ENCODE assay signal across 8 cellular contexts in the genomic region with DNA sequence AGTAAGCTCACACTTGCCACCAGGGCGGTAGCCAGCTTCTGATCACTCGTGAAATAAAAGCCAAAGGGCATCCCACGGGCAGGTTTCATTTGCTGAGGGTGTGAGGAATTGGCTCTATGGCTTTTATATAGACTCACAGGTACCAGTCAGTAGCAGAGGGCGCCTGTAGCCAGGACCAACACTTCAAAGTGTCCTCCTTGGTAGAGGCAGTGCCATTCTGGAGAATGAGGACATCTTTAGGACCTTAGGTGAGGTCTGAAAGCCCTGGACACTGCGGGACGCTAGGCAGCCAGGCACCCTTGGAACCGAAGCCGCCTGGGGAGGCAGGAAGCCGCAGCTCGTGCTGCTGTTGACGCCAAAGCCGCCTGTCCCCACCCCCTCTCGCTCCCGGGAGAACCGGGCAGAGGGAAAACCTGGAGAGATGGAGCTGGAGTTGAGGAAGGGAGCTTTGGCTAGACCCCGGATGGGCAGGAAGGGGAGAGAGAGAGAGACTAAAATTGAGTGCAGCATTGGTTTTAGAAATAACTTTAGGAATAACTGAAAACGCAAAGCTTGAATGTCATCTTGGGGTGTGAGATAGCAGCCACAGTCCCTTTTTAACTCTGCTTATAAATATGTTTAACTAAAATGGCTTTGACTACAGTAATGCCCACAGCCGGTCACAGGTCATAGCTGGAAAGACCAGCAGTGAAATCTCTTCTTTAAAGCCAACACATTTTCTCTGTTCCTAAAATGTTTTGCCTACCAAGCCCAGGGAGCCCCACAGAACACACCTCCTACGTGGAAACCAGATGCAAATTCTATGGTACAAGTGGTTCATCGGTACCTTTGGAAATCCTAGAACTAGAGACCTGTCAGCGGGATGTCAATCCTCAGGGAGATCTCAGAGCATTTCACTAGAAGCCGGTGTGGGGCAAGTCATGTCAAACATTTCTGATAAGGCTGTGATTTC.
DNase-seq lines count a peak whose midpoint lies in the region; ATAC-seq, FAIRE-seq and TF ChIP-seq lines count a peak whose summit lies in the region.

No MANE protein-coding gene starts in this region.

- no peak overlapping the region for H3K4me3 ChIP-seq in GM12878
- H3K4me3 ChIP-seq in hepatocyte = peak overlapping the region; percentile 4

- no TSS peak for BruUV-seq in GM12878 (replicated peaks; lab: Mats Ljungman, UMichigan)

- TF ChIP-seq CTCF in GM12878 (IDR thresholded peaks at IDR 0.05 in 2 of 3, conservative IDR thresholded peaks at IDR 0.05 in 1 of 3; ENCODE audit: control insufficient read depth in 2 of 3, extremely low read depth in 1 of 3, insufficient read depth in 1 of 3, low read depth in 3 of 3, low read length in 3 of 3) = no peak
- TF ChIP-seq CTCF in hepatocyte (IDR thresholded peaks at IDR 0.05; ENCODE audit: poor library complexity) = no peak
- no peak for TF ChIP-seq CTCF in progenitor cell of endocrine pancreas (IDR thresholded peaks at IDR 0.05; ENCODE audit: unreplicated experiment)

- H3K79me2 ChIP-seq in GM12878 (ENCODE audit: control insufficient read depth, insufficient read depth, low read length) (no peaks in the 10 kb centered on the region), hepatocyte (no peaks in the 10 kb centered on the region)

- no peak for ATAC-seq in GM12878
- ATAC-seq in HG02970 (IDR thresholded peaks at IDR 0.05; ENCODE audit: low FRiP score, unreplicated experiment) = no peak

- no peak for TF ChIP-seq POLR2A in GM12878 (IDR thresholded peaks at IDR 0.05; ENCODE audit: low read depth, low read length)

- H3K4me1 ChIP-seq in GM12878 (ENCODE audit: control insufficient read depth, insufficient read depth, low read length) (no peaks in the 10 kb centered on the region), hepatocyte (ENCODE audit: insufficient read depth) (peaks cover 12% of the 10 kb centered on the region)

- 10% methylated on average over 22 of the region's 22 CpGs for WGBS in GM12878 (ENCODE audit: insufficient coverage, insufficient replicate concordance, low lambda C conversion rate, missing lambda C conversion rate)
- 19% methylated on average over 22 of the region's 22 CpGs for WGBS in hepatocyte (ENCODE audit: low lambda C conversion rate, missing lambda C conversion rate)

- H3K27ac ChIP-seq in GM12878 (ENCODE audit: control insufficient read depth, insufficient read depth) = no peak overlapping the region
- H3K27ac ChIP-seq in hepatocyte = peak overlapping the region; percentile 51

- H3K36me3 ChIP-seq in GM12878 (ENCODE audit: control insufficient read depth in 2 of 2, insufficient read depth in 2 of 2, low read length in 1 of 2) = no peaks in the 10 kb centered on the region
- no peaks in the 10 kb centered on the region for H3K36me3 ChIP-seq in hepatocyte (replicated peaks; ENCODE audit: insufficient read depth, low read depth)

- H3K4me2 ChIP-seq in GM12878 (ENCODE audit: control insufficient read depth, insufficient read depth) (peak overlapping the region; percentile 20; the same call in 1 of the 2 replicates), hepatocyte (peak overlapping the region; percentile 81)

- H3K36me3 Mint-ChIP-seq in progenitor cell of endocrine pancreas (ENCODE audit: insufficient read depth) = peaks cover 2% of the 10 kb centered on the region

- TF ChIP-seq EP300 in GM12878 (IDR thresholded peaks at IDR 0.05; ENCODE audit: borderline replicate concordance in 1 of 2, control insufficient read depth in 1 of 2, low read depth in 2 of 2, low read length in 2 of 2) = no peak

- peak overlapping the region; percentile 15 for H3K27ac Mint-ChIP-seq in progenitor cell of endocrine pancreas

- no peaks in the 10 kb centered on the region for H3K9me2 ChIP-seq in hepatocyte (replicated peaks; ENCODE audit: insufficient read depth)

- H3K9ac ChIP-seq in GM12878 (ENCODE audit: control insufficient read depth, insufficient read depth, low read length) = no peak overlapping the region

- peak; percentile 3 for DNase-seq in activated naive CD4-positive, alpha-beta T cell treated with Interleukin-2 at 50 U/mL for 16 hours
- DNase-seq in activated naive CD4-positive, alpha-beta T cell (lab: John Stamatoyannopoulos, UW) = no peak
- DNase-seq in NCI-H82 (lab: John Stamatoyannopoulos, UW) (peak; percentile 84), GM12878 (ENCODE audit: low read depth, low spot score) (no peak), hepatocyte (ENCODE audit: low spot score) (peak; percentile 86), progenitor cell of endocrine pancreas (ENCODE audit: low spot score, unreplicated experiment) (peak; percentile 61)
- no peak for DNase-seq in central memory CD4-positive, alpha-beta T cell

- H4K20me1 ChIP-seq in GM12878 (ENCODE audit: control insufficient read depth, insufficient read depth) = no peaks in the 10 kb centered on the region
- no peaks in the 10 kb centered on the region for H4K20me1 ChIP-seq in hepatocyte (ENCODE audit: insufficient read depth, poor library complexity, severe bottlenecking)

- CTCF ChIA-PET in GM12878 (lab: Yijun Ruan, JAX) = no interaction called here

- intact Hi-C loops in GM12878 (cut with micrococcal nuclease; ENCODE audit: unreplicated experiment) = no loop called here

- H3K4me3 Mint-ChIP-seq in progenitor cell of endocrine pancreas (ENCODE audit: low read depth) = peak overlapping the region; percentile 67

- in situ Hi-C loops in GM12878 (cut with MboI) = no loop called here

- SMC1A ChIA-PET in GM12878 (lab: Charles Lee; ENCODE audit: uncharacterized antibody, unreplicated experiment) = no interaction called here

- RAD21 ChIA-PET in GM12878 (lab: Charles Lee; ENCODE audit: unreplicated experiment) = no interaction called here

- H3K27me3 ChIP-seq in GM12878 (replicated peaks in 1 of 2; ENCODE audit: control insufficient read depth in 2 of 2, insufficient read depth in 2 of 2, low read length in 1 of 2) (peaks cover 0 to 2% of the 10 kb centered on the region in 2 experiments; a peak in 2 of 4 replicates), hepatocyte (no peaks in the 10 kb centered on the region)

- peaks cover 5% of the 10 kb centered on the region for H3K9me3 Mint-ChIP-seq in progenitor cell of endocrine pancreas (ENCODE audit: low read depth)

- no peak for FAIRE-seq in GM12878 (lab: Jason Lieb, UNC)

- POLR2A ChIA-PET in GM12878 (lab: Charles Lee) = no interaction called here

- peaks cover 4% of the 10 kb centered on the region for H3K4me1 Mint-ChIP-seq in progenitor cell of endocrine pancreas (ENCODE audit: low read depth)

- TF ChIP-seq RAD21 in GM12878 (IDR thresholded peaks at IDR 0.05; ENCODE audit: insufficient read depth, low read depth, low read length) = no peak

- no peak overlapping the region for H2AFZ ChIP-seq in GM12878 (ENCODE audit: control insufficient read depth, low read depth, low read length)
- H2AFZ ChIP-seq in hepatocyte = peak overlapping the region; percentile 71

- H3K27me3 Mint-ChIP-seq in progenitor cell of endocrine pancreas = no peaks in the 10 kb centered on the region

- H3K9me3 ChIP-seq in GM12878 (replicated peaks; ENCODE audit: control insufficient read depth, insufficient read depth, low read length) (no peaks in the 10 kb centered on the region), hepatocyte (ENCODE audit: low read depth) (peaks cover 6% of the 10 kb centered on the region)

TF ChIP-seq in GM12878, 131 proteins besides CTCF, POLR2A, EP300 and RAD21:
- no peak for TF ChIP-seq JUNB (IDR thresholded peaks at IDR 0.05)
- no peak for TF ChIP-seq SREBF2 (IDR thresholded peaks at IDR 0.05; ENCODE audit: low read length)
- TF ChIP-seq HDAC6 (IDR thresholded peaks at IDR 0.05; ENCODE audit: unreplicated experiment) = no peak
- TF ChIP-seq TCF3 (IDR thresholded peaks at IDR 0.05; ENCODE audit: borderline replicate concordance, insufficient read depth, low read depth, low read length) = no peak
- TF ChIP-seq ASH2L (IDR thresholded peaks at IDR 0.05; ENCODE audit: borderline replicate concordance, low read depth) = no peak
- no peak for TF ChIP-seq TAF1 (IDR thresholded peaks at IDR 0.05; ENCODE audit: borderline replicate concordance, low read depth, low read length)
- TF ChIP-seq CBX5 (IDR thresholded peaks at IDR 0.05; ENCODE audit: low read depth) = no peak
- TF ChIP-seq BHLHE40 (IDR thresholded peaks at IDR 0.05; ENCODE audit: borderline replicate concordance in 1 of 2, low read depth in 2 of 2, low read length in 1 of 2) = peak; percentile 19 to 46; a peak in 1 of 4 replicates

Comparison
In these comparisons a context has a peak if more than half of its experiments do, and no peak if none do; other contexts are left out.
1. DNase-seq: peak in activated naive CD4-positive, alpha-beta T cell treated with Interleukin-2 at 50 U/mL for 16 hours (single experiment), NCI-H82 (single experiment), hepatocyte (single experiment) and progenitor cell of endocrine pancreas (single experiment); none in activated naive CD4-positive, alpha-beta T cell (0 of 4), GM12878 (single experiment) and central memory CD4-positive, alpha-beta T cell (single experiment).